ENCODE assay signal across 1 cellular context in genomic region chr9:132998221-132998620, GRCh38. TPM values are rescaled to one million over a fixed set of nuclear protein-coding genes. Genes with fewer than 3 reads are reported as not detected.
"Had no signal": no experiment of that assay in that cellular context is flagged by ENCODE, and none has a peak within 500 bp of the region (broad histone marks: within the 10 kb centered on the region; RNA-seq: fewer than 3 reads in every experiment).

No MANE protein-coding gene starts in this region.

RNA-seq across cellular contexts. Expression of gene GFI1B, which starts 19.7 kb away (rescaled TPM):
- total RNA-seq: GM12878 had no signal
